ENCODE assay signal across 8 cellular contexts in the genomic region with DNA sequence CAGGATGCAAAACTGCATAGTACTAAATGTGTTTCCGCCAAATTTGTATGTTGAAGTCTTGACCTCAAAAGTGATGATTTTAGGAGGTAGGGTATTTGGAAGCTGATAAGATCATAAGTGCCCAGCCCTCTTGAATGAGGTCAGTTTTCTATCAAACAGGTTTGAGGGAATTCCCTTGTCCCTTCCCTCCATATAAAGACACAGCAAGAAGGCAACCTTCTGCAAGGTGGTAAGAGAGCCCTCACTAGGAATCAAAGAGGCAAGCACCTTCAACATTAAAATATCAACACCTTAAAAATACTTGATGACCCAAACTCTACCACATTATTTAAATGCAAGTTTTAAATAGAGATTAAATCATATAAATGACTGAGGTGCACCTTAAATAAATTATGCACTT.
"Had no signal": no experiment of that assay in that cellular context is flagged by ENCODE, and none has a peak within 500 bp of the region (broad histone marks: within the 10 kb centered on the region; RNA-seq: fewer than 3 reads in every experiment).

No MANE protein-coding gene starts in this region.

- H3K4me3 Mint-ChIP-seq: H9, IgD-negative memory B cell had no signal

- FAIRE-seq: H54, HepG2 had no signal

- H3K27ac ChIP-seq: HL-60 had no signal

- H3K4me1 Mint-ChIP-seq: IgD-negative memory B cell had no signal

- ATAC-seq: HepG2 had no signal

- H3K27me3 Mint-ChIP-seq: IgD-negative memory B cell had no signal

- H3K36me3 Mint-ChIP-seq: IgD-negative memory B cell had no signal

- H3K27ac Mint-ChIP-seq: IgD-negative memory B cell had no signal

- DNase-seq: GOT3, H9, HCEC 1CT, KBM-7 had no signal

- H3K9me3 Mint-ChIP-seq: H9 had no signal
